8 cellular contexts compared by ENCODE assay signal in the genomic region with DNA sequence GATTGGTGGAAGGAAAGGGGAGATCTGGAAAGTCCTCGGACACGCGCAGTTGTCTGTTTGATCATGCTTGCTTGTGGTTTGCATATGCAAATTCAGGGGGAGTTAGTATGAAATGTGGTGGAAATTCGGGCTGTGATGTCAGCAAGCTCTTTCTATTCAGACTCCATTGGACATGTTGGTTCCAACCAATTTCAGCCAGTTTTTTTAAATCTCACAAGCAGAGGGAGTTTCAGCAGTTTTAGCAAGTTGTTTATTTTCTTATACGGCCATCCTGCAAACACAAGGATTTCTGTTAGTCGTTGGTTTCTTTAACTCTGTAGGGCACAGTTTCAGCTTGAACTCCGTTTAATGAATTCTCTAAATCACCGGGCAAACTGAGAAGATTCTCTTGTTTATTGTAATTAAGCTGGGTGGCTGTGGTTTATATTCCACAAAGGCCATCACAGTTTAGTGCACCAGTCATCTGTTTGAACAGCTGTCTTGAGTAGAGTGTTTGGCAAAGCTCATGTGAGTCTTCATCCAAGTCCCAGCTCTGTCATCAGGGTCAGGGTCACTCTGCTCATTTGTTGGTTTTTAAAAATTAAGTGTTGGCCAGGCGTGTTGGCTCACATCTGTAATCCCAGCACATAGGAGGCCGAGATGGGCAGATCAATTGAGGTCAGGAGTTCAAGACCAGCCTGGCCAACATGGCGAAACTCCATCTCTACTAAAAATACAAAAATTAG.
DNase-seq lines count a peak whose midpoint lies in the region; ATAC-seq, FAIRE-seq and TF ChIP-seq lines count a peak whose summit lies in the region.
"Not testable (repeated sequence)": the region's sequence is repeated elsewhere in the genome, so short reads cannot be mapped to it uniquely, and the experiment has no call there.

No MANE protein-coding gene starts in this region.

- H3K9me2 ChIP-seq in GM23248 (ENCODE audit: insufficient read depth): not testable (repeated sequence)

- not testable (repeated sequence) for H3K9ac ChIP-seq in GM23248; astrocyte (ENCODE audit: low read length); liver (ENCODE audit: low read depth in 1 of 2, low read length in 2 of 2)

- FAIRE-seq in astrocyte (lab: Jason Lieb, UNC): not testable (repeated sequence)

- POLR2A ChIA-PET in AG04450 (lab: Yijun Ruan, JAX): not testable (repeated sequence)

- TF ChIP-seq RAD21 in liver (IDR thresholded peaks at IDR 0.05): not testable (repeated sequence)

- not testable (repeated sequence) for H3K27me3 ChIP-seq in AG04450 (ENCODE audit: control insufficient read depth, insufficient read depth, low read length); GM23248 (replicated peaks; ENCODE audit: insufficient read depth); astrocyte (ENCODE audit: insufficient read depth, low read length); liver (ENCODE audit: control insufficient read depth in 4 of 4, insufficient read depth in 4 of 4, low read length in 3 of 4)

- H3K79me2 ChIP-seq in GM23248 (ENCODE audit: insufficient read depth); astrocyte (ENCODE audit: insufficient read depth, low read length): not testable (repeated sequence)

- H3K4me3 ChIP-seq in AG04450 (ENCODE audit: low read depth, low read length); GM23248; astrocyte (ENCODE audit: insufficient read depth, low read depth, low read length); liver (ENCODE audit: low read depth in 1 of 3, low read length in 3 of 3): not testable (repeated sequence)

- H3F3A ChIP-seq in GM23248 (ENCODE audit: insufficient read depth): not testable (repeated sequence)

- not testable (repeated sequence) for H3K9me3 Mint-ChIP-seq in astrocyte (ENCODE audit: unreplicated experiment)

- peaks cover 11% of the 10 kb centered on the region for H3K36me3 Mint-ChIP-seq in astrocyte (ENCODE audit: low read depth, unreplicated experiment)

- not testable (repeated sequence) for H3K4me1 ChIP-seq in GM23248 (ENCODE audit: insufficient read depth); astrocyte (ENCODE audit: insufficient read depth, low read length); liver (ENCODE audit: control insufficient read depth in 4 of 4, insufficient read depth in 4 of 4, low read length in 3 of 4)

- CTCF ChIA-PET in AG04450 (lab: Charles Lee): not testable (repeated sequence)

- not testable (repeated sequence) for TF ChIP-seq CTCF in AG04450 (IDR thresholded peaks at IDR 0.05; ENCODE audit: low read depth, low read length); astrocyte (IDR thresholded peaks at IDR 0.05; ENCODE audit: insufficient read depth, low read depth, low read length); liver (IDR thresholded peaks at IDR 0.05; ENCODE audit: low read depth, low read length, missing input control)

- not testable (repeated sequence) for H3K4me3 Mint-ChIP-seq in astrocyte (ENCODE audit: unreplicated experiment)

- not testable (repeated sequence) for H4K20me1 ChIP-seq in GM23248 (ENCODE audit: insufficient read depth); astrocyte (ENCODE audit: insufficient read depth, low read length)

- not testable (repeated sequence) for H3K4me2 ChIP-seq in GM23248 (ENCODE audit: unreplicated experiment); astrocyte (ENCODE audit: low read length)

- WGBS in GM23248 (ENCODE audit: low coverage in 1 of 2, low lambda C conversion rate in 2 of 2, missing lambda C conversion rate in 2 of 2), 2 experiments: 35 to 37% methylated on average over 11 of the region's 11 CpGs
- 50% methylated on average over 11 of the region's 11 CpGs for WGBS in liver

- H3K4me1 Mint-ChIP-seq in astrocyte (ENCODE audit: low read depth, unreplicated experiment): peaks cover 12% of the 10 kb centered on the region

- not testable (repeated sequence) for H3K27ac ChIP-seq in AG04450 (ENCODE audit: low read depth, low read length); GM23248; astrocyte (ENCODE audit: low read depth, low read length); liver (ENCODE audit: low read depth in 1 of 2, low read length in 2 of 2)

- in situ Hi-C loops in GM23248 (cut with MboI): not testable (repeated sequence)

- H2AFZ ChIP-seq in GM23248; astrocyte (ENCODE audit: low read depth, low read length): not testable (repeated sequence)

- peak; percentile 98 for ATAC-seq in sciatic nerve

- H3K27me3 Mint-ChIP-seq in astrocyte (ENCODE audit: low read depth, unreplicated experiment): not testable (repeated sequence)

- not testable (repeated sequence) for H3K9me3 ChIP-seq in AG04450 (ENCODE audit: control insufficient read depth, insufficient read depth, low read length); GM23248 (ENCODE audit: low read depth); astrocyte (ENCODE audit: insufficient read depth, low read depth, low read length); liver (ENCODE audit: control insufficient read depth in 4 of 4, low read length in 3 of 4)

- peak; percentile 26 for DNase-seq in AG04450 (ENCODE audit: low read depth, low spot score)
- DNase-seq in GM23248: peak; percentile 35
- DNase-seq in NCI-H1930 (lab: John Stamatoyannopoulos, UW): peak; percentile 81 to 82
- DNase-seq in NCI-H774 (lab: John Stamatoyannopoulos, UW): peak; percentile 88
- peak; percentile 62 for DNase-seq in astrocyte (ENCODE audit: low read depth)
- DNase-seq in fibroblast of the conjunctiva (ENCODE audit: low read depth): peak; percentile 84
- peak; percentile 62 for DNase-seq in sciatic nerve (ENCODE audit: low spot score)

- intact Hi-C loops in sciatic nerve (cut with DNase I): not testable (repeated sequence)

- H3K36me3 ChIP-seq in GM23248 (ENCODE audit: low read depth); astrocyte (ENCODE audit: insufficient read depth, low read length); liver (ENCODE audit: control insufficient read depth in 4 of 4, insufficient read depth in 3 of 4, low read depth in 1 of 4, low read length in 3 of 4): not testable (repeated sequence)

- not testable (repeated sequence) for H3K27ac Mint-ChIP-seq in astrocyte (ENCODE audit: unreplicated experiment)

TF ChIP-seq in liver, 16 proteins besides CTCF, POLR2A, EP300 and RAD21:
- TF ChIP-seq HNF4A (conservative IDR thresholded peaks at IDR 0.05): peak; percentile 13 to 59
- peak; percentile 54 to 69 for TF ChIP-seq RXRA (IDR thresholded peaks at IDR 0.05)
- TF ChIP-seq JUND (IDR thresholded peaks at IDR 0.05): peak in 1 of 2 donors; percentile 50
- peak; percentile 61 for TF ChIP-seq NR2F2 (IDR thresholded peaks at IDR 0.05)

Comparison
In these comparisons a context has a peak if more than half of its experiments do, and no peak if none do; other contexts are left out.
1. DNase-seq: peak in every context shown above with its lines; median percentile 88 in NCI-H774; 84 in fibroblast of the conjunctiva; 82 in NCI-H1930; 62 in astrocyte; 62 in sciatic nerve; 35 in GM23248; 26 in AG04450.